In genomic region chr12:64403708-64404469, GRCh38 we compare ENCODE assay signal across 8 cellular contexts. TPM values are rescaled to one million over a fixed set of nuclear protein-coding genes. Genes with fewer than 3 reads are reported as not detected.
DNase-seq lines count a peak whose midpoint lies in the region; TF ChIP-seq lines count a peak whose summit lies in the region.

Gene XPOT, plus strand, starts transcription at chr12:64404392. Its CDS starts 5,644 bp downstream, at chr12:64410036.

- H3K4me3 ChIP-seq in HAP-1 (peak within 1 kb of the TSS; percentile 97), MG63 (peak within 1 kb of the TSS; percentile 97), stomach (peak within 1 kb of the TSS; percentile 67 to 96 (median 94))

- H3K27ac Mint-ChIP-seq in nephron progenitor cell, result peak within 1 kb of the TSS; percentile 100

- H3K9me3 Mint-ChIP-seq in nephron progenitor cell, result no peaks in the 10 kb centered on the region

- peak within 1 kb of the TSS; percentile 92 to 100 (median 99) for H3K27ac ChIP-seq in stomach

- DNase-seq in G401 (ENCODE audit: low spot score) (peak; percentile 95), HAP-1 (ENCODE audit: low spot score in 2 of 2) (peak; percentile 95 to 96), MG63 (peak; percentile 97), SHP77 (lab: John Stamatoyannopoulos, UW) (peak; percentile 90 to 96), activated gamma-delta T cell (lab: John Stamatoyannopoulos, UW) (peak; percentile 91), fibroblast of the conjunctiva (ENCODE audit: low read depth) (peak; percentile 97), nephron progenitor cell (peak; percentile 92), stomach (peak; percentile 95)

- peak within 1 kb of the TSS; percentile 97 for H3K4me3 Mint-ChIP-seq in nephron progenitor cell

- H3K4me1 ChIP-seq in HAP-1, result peaks cover 17% of the 10 kb centered on the region
- peaks cover 13 to 43% (median 29%) of the 10 kb centered on the region in 4 donors for H3K4me1 ChIP-seq in stomach

- H3K36me3 ChIP-seq in HAP-1 (replicated peaks) (peaks cover 4% of the 10 kb centered on the region), MG63 (peaks cover 38% of the 10 kb centered on the region), stomach (no peaks in the 10 kb centered on the region)

- WGBS in stomach, 5 donors, result 11 to 23% (median 12%) methylated on average over 21 to 60 of the region's 60 CpGs

- in situ Hi-C loops in G401 (cut with HindIII; ENCODE audit: low sequenced_read_pairs), result no loop called here
- in situ Hi-C loops in HAP-1 (cut with MboI; ENCODE audit: low sequenced_read_pairs), result no loop called here

- H3K36me3 Mint-ChIP-seq in nephron progenitor cell (ENCODE audit: low read depth), result peaks cover 6% of the 10 kb centered on the region

- no peaks in the 10 kb centered on the region for H3K27me3 ChIP-seq in HAP-1 (ENCODE audit: low read depth)
- H3K27me3 ChIP-seq in MG63, result no peaks in the 10 kb centered on the region
- no peaks in the 10 kb centered on the region for H3K27me3 ChIP-seq in stomach

- peaks cover 61% of the 10 kb centered on the region for H3K4me1 Mint-ChIP-seq in nephron progenitor cell

- no peak for TF ChIP-seq EP300 in stomach (IDR thresholded peaks at IDR 0.05)

- peaks cover 5% of the 10 kb centered on the region for H3K27me3 Mint-ChIP-seq in nephron progenitor cell (ENCODE audit: low read depth, poor library complexity)

- no peak for TF ChIP-seq POLR2A in stomach (IDR thresholded peaks at IDR 0.05)

- intact Hi-C loops in stomach (cut with DNase I; ENCODE audit: low total_unique reads), result no loop called here

- TF ChIP-seq CTCF in nephron progenitor cell (IDR thresholded peaks at IDR 0.05) (no peak), stomach (IDR thresholded peaks at IDR 0.05) (no peak)

- H3K9me3 ChIP-seq in HAP-1 (no peaks in the 10 kb centered on the region), MG63 (no peaks in the 10 kb centered on the region), stomach (no peaks in the 10 kb centered on the region)

RNA-seq across cellular contexts. Expression of gene XPOT, which starts in this region (rescaled TPM):
- 50.5 and 69.4 TPM in 2 replicates for total RNA-seq in G401 (2014; rRNA removed; shearing (Covaris generic))
- total RNA-seq in MG63 (2014; rRNA removed; shearing (Covaris generic); ENCODE audit: low replicate concordance), result 51.8 and 76.8 TPM in 2 replicates
- 100 to 1,000 TPM in 1 of 5 donors, 10 to 100 TPM in 4; 18.3 to 109 (median 32.5) TPM for total RNA-seq in stomach
- polyA plus RNA-seq in stomach, result 10 to 100 TPM; 12.8 to 16.6 (median 13.0) TPM

Comparison
In these comparisons a context has a peak if more than half of its experiments do, and no peak if none do; other contexts are left out.
1. Peak in every context shown above with its lines: DNase-seq, H3K4me3 ChIP-seq and H3K27ac ChIP-seq.